Comparison of ENCODE assay signal across 2 cellular contexts in the genomic region with DNA sequence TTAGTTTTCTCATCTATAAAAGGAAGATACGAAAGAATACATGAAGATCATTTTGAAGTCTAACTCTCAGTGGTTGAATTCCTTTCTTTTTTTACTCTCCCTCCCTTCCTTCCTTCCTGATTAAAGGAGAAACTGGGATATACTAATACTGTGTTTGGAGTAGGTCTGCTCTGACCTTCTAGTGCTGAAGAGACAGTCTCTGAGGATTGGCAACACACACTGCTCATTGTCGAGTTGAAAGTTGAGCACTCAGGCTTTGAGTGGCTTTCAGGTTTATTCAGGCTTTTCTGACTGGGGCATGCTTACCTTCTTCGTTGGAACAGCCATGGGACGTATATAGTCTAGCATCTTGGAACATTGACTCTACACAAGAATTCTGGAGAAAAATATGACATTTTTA.
TF ChIP-seq lines count a peak whose summit lies in the region.

No MANE protein-coding gene starts in this region.

TF ChIP-seq in SK-N-SH, 30 proteins besides CTCF, POLR2A, EP300 and RAD21 (continued from another document):
- TF ChIP-seq, protein P1, sequence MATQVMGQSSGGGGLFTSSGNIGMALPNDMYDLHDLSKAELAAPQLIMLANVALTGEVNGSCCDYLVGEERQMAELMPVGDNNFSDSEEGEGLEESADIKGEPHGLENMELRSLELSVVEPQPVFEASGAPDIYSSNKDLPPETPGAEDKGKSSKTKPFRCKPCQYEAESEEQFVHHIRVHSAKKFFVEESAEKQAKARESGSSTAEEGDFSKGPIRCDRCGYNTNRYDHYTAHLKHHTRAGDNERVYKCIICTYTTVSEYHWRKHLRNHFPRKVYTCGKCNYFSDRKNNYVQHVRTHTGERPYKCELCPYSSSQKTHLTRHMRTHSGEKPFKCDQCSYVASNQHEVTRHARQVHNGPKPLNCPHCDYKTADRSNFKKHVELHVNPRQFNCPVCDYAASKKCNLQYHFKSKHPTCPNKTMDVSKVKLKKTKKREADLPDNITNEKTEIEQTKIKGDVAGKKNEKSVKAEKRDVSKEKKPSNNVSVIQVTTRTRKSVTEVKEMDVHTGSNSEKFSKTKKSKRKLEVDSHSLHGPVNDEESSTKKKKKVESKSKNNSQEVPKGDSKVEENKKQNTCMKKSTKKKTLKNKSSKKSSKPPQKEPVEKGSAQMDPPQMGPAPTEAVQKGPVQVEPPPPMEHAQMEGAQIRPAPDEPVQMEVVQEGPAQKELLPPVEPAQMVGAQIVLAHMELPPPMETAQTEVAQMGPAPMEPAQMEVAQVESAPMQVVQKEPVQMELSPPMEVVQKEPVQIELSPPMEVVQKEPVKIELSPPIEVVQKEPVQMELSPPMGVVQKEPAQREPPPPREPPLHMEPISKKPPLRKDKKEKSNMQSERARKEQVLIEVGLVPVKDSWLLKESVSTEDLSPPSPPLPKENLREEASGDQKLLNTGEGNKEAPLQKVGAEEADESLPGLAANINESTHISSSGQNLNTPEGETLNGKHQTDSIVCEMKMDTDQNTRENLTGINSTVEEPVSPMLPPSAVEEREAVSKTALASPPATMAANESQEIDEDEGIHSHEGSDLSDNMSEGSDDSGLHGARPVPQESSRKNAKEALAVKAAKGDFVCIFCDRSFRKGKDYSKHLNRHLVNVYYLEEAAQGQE (IDR thresholded peaks at IDR 0.05; ENCODE audit: low read depth, low read length), result no peak
- no peak for TF ChIP-seq EZH2phosphoT487 (IDR thresholded peaks at IDR 0.05; ENCODE audit: borderline replicate concordance, low read depth)
- no peak for TF ChIP-seq MXI1 (IDR thresholded peaks at IDR 0.05; ENCODE audit: low read depth, low read length)
- no peak for TF ChIP-seq TEAD4 (IDR thresholded peaks at IDR 0.05; ENCODE audit: borderline replicate concordance, insufficient read depth)
- no peak for TF ChIP-seq YY1 (IDR thresholded peaks at IDR 0.05; ENCODE audit: low read depth)
- no peak for TF ChIP-seq FOXJ3 (CRISPR knock-in tag; IDR thresholded peaks at IDR 0.05)
- no peak for TF ChIP-seq RXRA (IDR thresholded peaks at IDR 0.05; ENCODE audit: borderline replicate concordance, low read depth)
- TF ChIP-seq, protein P2, sequence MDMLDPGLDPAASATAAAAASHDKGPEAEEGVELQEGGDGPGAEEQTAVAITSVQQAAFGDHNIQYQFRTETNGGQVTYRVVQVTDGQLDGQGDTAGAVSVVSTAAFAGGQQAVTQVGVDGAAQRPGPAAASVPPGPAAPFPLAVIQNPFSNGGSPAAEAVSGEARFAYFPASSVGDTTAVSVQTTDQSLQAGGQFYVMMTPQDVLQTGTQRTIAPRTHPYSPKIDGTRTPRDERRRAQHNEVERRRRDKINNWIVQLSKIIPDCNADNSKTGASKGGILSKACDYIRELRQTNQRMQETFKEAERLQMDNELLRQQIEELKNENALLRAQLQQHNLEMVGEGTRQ (IDR thresholded peaks at IDR 0.05; ENCODE audit: borderline replicate concordance, low read depth, low read length), result no peak
- no peak for TF ChIP-seq TAF1 (IDR thresholded peaks at IDR 0.05; ENCODE audit: borderline replicate concordance, low read depth, low read length)
- TF ChIP-seq ZBTB33 (IDR thresholded peaks at IDR 0.05; ENCODE audit: borderline replicate concordance, low read depth), result no peak
- no peak for TF ChIP-seq POLR2AphosphoS5 (IDR thresholded peaks at IDR 0.05; ENCODE audit: low read depth, low read length)
- TF ChIP-seq GATA2 (CRISPR knock-in tag; IDR thresholded peaks at IDR 0.05), result no peak
TF ChIP-seq in SK-N-SH: peak in this region for 0.

TF ChIP-seq in SK-N-SH treated with all-trans-retinoic acid at 6 μM for 48 hours, 23 proteins besides CTCF, POLR2A, EP300 and RAD21 (continued from another document):
- TF ChIP-seq OSR1 (CRISPR knock-in tag; IDR thresholded peaks at IDR 0.05) (no peak), ISL1 (CRISPR knock-in tag; IDR thresholded peaks at IDR 0.05) (no peak), ZNF565 (CRISPR knock-in tag; conservative IDR thresholded peaks at IDR 0.05; ENCODE audit: low read depth) (no peak), ZNF8 (CRISPR knock-in tag; IDR thresholded peaks at IDR 0.05) (no peak), BACH2 (CRISPR knock-in tag; IDR thresholded peaks at IDR 0.05; ENCODE audit: borderline replicate concordance) (no peak), SNAI2 (CRISPR knock-in tag; IDR thresholded peaks at IDR 0.05) (no peak), TCF4 (CRISPR knock-in tag; IDR thresholded peaks at IDR 0.05; ENCODE audit: borderline replicate concordance) (no peak)
